In the genomic region with DNA sequence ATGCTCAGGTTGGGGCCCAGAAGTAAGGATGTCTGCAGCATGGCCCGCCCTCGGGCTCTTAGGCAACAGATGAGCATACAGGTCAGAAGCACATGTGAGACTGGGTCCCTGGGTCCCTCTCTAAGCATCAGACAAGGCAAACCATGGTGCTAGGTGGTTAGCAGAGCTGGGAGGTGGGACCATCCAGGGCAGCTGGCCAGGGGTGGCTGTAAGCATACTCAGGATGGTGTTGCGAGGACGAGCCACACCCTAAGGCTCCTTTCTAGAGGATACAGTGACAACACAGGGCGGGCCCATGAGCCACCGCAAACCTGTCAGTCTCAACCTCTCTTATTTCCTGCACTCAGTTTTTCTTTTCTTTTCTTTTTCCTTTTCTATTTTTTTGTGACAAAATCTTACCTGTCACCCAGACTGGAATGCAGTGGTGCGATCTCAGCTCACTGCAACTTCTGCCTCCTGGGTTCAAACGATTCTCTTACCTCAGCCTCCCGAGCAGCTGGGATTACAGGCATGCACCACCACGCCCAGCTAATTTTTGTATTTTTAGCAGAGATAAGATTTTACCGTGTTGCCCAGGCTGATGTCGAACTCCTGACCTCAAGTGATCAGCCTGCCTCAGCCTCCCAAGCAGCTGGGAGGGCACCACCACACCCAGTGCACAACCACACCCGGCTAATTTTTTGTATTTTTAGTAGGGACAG, we compare ENCODE assay signal across 20 cellular contexts. TPM values are rescaled to one million over a fixed set of nuclear protein-coding genes. Genes with fewer than 3 reads are reported as not detected.
DNase-seq lines count a peak whose midpoint lies in the region; ATAC-seq, FAIRE-seq and TF ChIP-seq lines count a peak whose summit lies in the region.
"Had no signal": no experiment of that assay in that cellular context is flagged by ENCODE, and none has a peak within 500 bp of the region (broad histone marks: within the 10 kb centered on the region; RNA-seq: fewer than 3 reads in every experiment).

No MANE protein-coding gene starts in this region.

- CTCF ChIA-PET in K562 (lab: Yijun Ruan, JAX; ENCODE audit: low intra/inter-chr PET ratio), result no interaction called here
- CTCF ChIA-PET in activated naive CD4-positive, alpha-beta T cell treated with anti-CD3 and anti-CD28 coated beads, Interleukin-2, amount 10 ng/mL, durations not matched to agents 7 days and 5 days (lab: Charles Lee), result no interaction called here

- no peak for TF ChIP-seq RAD21 in K562 (CRISPR knock-in tag; conservative IDR thresholded peaks at IDR 0.05 in 1 of 2, IDR thresholded peaks at IDR 0.05 in 1 of 2)

- H3K4me2 ChIP-seq in K562 (ENCODE audit: insufficient read depth, low read length), result no peak overlapping the region
- H3K4me2 ChIP-seq: PC-9 had no signal

- H3K79me2 ChIP-seq in K562 (ENCODE audit: control insufficient read depth, insufficient read depth, low read length), result no peaks in the 10 kb centered on the region

- H4K20me1 ChIP-seq in K562 (replicated peaks; ENCODE audit: control insufficient read depth, insufficient read depth, low read length), result peaks cover 10% of the 10 kb centered on the region; the same call in 1 of the 2 replicates

- peaks cover 37 to 76% of the 10 kb centered on the region in 2 experiments for H3K27me3 ChIP-seq in K562 (ENCODE audit: control insufficient read depth in 2 of 2, insufficient read depth in 2 of 2, low read length in 2 of 2)

- H3K4me3 ChIP-seq in K562, result no peak overlapping the region
- no peak overlapping the region for H3K4me3 ChIP-seq in mucosa of descending colon
- H3K4me3 ChIP-seq: PC-9 had no signal

- in situ Hi-C loops in K562 (cut with MboI), result no loop called here

- H3K4me3 Mint-ChIP-seq in activated naive CD4-positive, alpha-beta T cell treated with anti-CD3 and anti-CD28 coated beads, Interleukin-2, amount 10 ng/mL, durations not matched to agents 7 days and 5 days, result no peak overlapping the region

- H3K36me3 ChIP-seq in K562 (ENCODE audit: control insufficient read depth, insufficient read depth, low read length) (no peaks in the 10 kb centered on the region), mucosa of descending colon (ENCODE audit: low read depth) (no peaks in the 10 kb centered on the region)

- peaks cover 74% of the 10 kb centered on the region for H3K27me3 Mint-ChIP-seq in activated naive CD4-positive, alpha-beta T cell treated with anti-CD3 and anti-CD28 coated beads, Interleukin-2, amount 10 ng/mL, durations not matched to agents 7 days and 5 days

- no peaks in the 10 kb centered on the region for H3K9me3 Mint-ChIP-seq in activated naive CD4-positive, alpha-beta T cell treated with anti-CD3 and anti-CD28 coated beads, Interleukin-2, amount 10 ng/mL, durations not matched to agents 7 days and 5 days

- ATAC-seq in K562, result no peak
- no peak for ATAC-seq in mucosa of descending colon
- no peak for ATAC-seq in HG02885 (IDR thresholded peaks at IDR 0.05; ENCODE audit: poor library complexity, unreplicated experiment)

- intact Hi-C loops in K562 (cut with micrococcal nuclease), result no loop called here
- intact Hi-C loops in mucosa of descending colon (cut with DNase I, micrococcal nuclease), result no loop called here

- no TSS peak for BruUV-seq in K562 (replicated peaks; lab: Mats Ljungman, UMichigan)

- no peaks in the 10 kb centered on the region for H3K9me1 ChIP-seq in K562 (ENCODE audit: control insufficient read depth, insufficient read depth, low read length)

- no peak overlapping the region for H3K27ac Mint-ChIP-seq in activated naive CD4-positive, alpha-beta T cell treated with anti-CD3 and anti-CD28 coated beads, Interleukin-2, amount 10 ng/mL, durations not matched to agents 7 days and 5 days

- TF ChIP-seq EP300 in K562 (IDR thresholded peaks at IDR 0.05; ENCODE audit: low read length), result no peak

- no peak overlapping the region for H3K9ac ChIP-seq in K562 (ENCODE audit: insufficient read depth in 1 of 2, low read depth in 2 of 2, low read length in 2 of 2)

- TF ChIP-seq CTCF in K562 (IDR thresholded peaks at IDR 0.05 in 2 of 3, conservative IDR thresholded peaks at IDR 0.05 in 1 of 3; ENCODE audit: insufficient read depth in 2 of 3, low read depth in 1 of 3, low read length in 3 of 3), result no peak
- no peak for TF ChIP-seq CTCF in mucosa of descending colon (IDR thresholded peaks at IDR 0.05)

- 4% methylated on average over 13 of the region's 13 CpGs for WGBS in K562 (ENCODE audit: insufficient coverage, low coverage, missing lambda C conversion rate)

- no peak for FAIRE-seq in K562 (lab: Jason Lieb, UNC)
- FAIRE-seq: G401.6, H1 had no signal

- H3K9me3 ChIP-seq in K562 (replicated peaks; ENCODE audit: control insufficient read depth, insufficient read depth, low read depth, low read length), result no peaks in the 10 kb centered on the region
- H3K9me3 ChIP-seq in mucosa of descending colon, result no peaks in the 10 kb centered on the region

- H2AFZ ChIP-seq in K562 (ENCODE audit: low read depth, low read length), result no peak overlapping the region
- H2AFZ ChIP-seq: PC-9 had no signal

- peak; percentile 37 for DNase-seq in activated CD8-positive, alpha-beta memory T cell treated with anti-CD3 and anti-CD28 coated beads for 24 hours
- DNase-seq in activated CD8-positive, alpha-beta memory T cell treated with anti-CD3 and anti-CD28 coated beads, Interleukin-2, amount 50 U/mL, for 4 hours, result no peak
- DNase-seq in K562 (ENCODE audit: extremely low read depth in 1 of 4, low spot score in 3 of 4) (no peak), mucosa of descending colon (peak in 2 of 3 donors; percentile 44 to 59), GM19238 (ENCODE audit: insufficient read length, low spot score) (no peak), iPS-NIHi11 (ENCODE audit: low spot score) (no peak)
- no peak for DNase-seq in activated naive CD4-positive, alpha-beta T cell treated with anti-CD3 and anti-CD28 coated beads, Interleukin-2, amount 10 ng/mL, durations not matched to agents 7 days and 5 days
- DNase-seq: 8988T, NCI-H1092 treated with DMSO at 0.1 percent for 48 hours, NCI-H1694 treated with DMSO at 0.1 percent for 48 hours, NCI-H2227 treated with DMSO at 0.1 percent for 48 hours, NCI-H510A treated with DMSO at 0.1 percent for 48 hours, NCI-H774, PC-9, SIG-M5 had no signal

- H3K4me1 Mint-ChIP-seq in activated naive CD4-positive, alpha-beta T cell treated with anti-CD3 and anti-CD28 coated beads, Interleukin-2, amount 10 ng/mL, durations not matched to agents 7 days and 5 days, result peaks cover 13% of the 10 kb centered on the region

- H3K4me1 ChIP-seq in K562 (replicated peaks in 1 of 2; ENCODE audit: control insufficient read depth in 2 of 2, insufficient read depth in 2 of 2, low read length in 2 of 2) (peaks cover 0 to 12% of the 10 kb centered on the region in 2 experiments; a peak in 4 of 5 replicates), mucosa of descending colon (ENCODE audit: low read depth) (peaks cover 19% of the 10 kb centered on the region)

- no peak overlapping the region for H3K27ac ChIP-seq in K562 (ENCODE audit: extremely low read depth, low read depth, low read length)
- H3K27ac ChIP-seq: PC-9, RWPE1 had no signal

- POLR2A ChIA-PET in K562 (lab: Yijun Ruan, JAX), result no interaction called here

- no peak for TF ChIP-seq POLR2A in K562 (conservative IDR thresholded peaks at IDR 0.05)

- H3K36me3 Mint-ChIP-seq in activated naive CD4-positive, alpha-beta T cell treated with anti-CD3 and anti-CD28 coated beads, Interleukin-2, amount 10 ng/mL, durations not matched to agents 7 days and 5 days, result no peaks in the 10 kb centered on the region

TF ChIP-seq in K562, 482 proteins besides CTCF, POLR2A, EP300 and RAD21:
- no peak for TF ChIP-seq ZNF696 (CRISPR knock-in tag; conservative IDR thresholded peaks at IDR 0.05)
- peak; percentile 44 for TF ChIP-seq CBFA2T3 (IDR thresholded peaks at IDR 0.05)
TF ChIP-seq in K562: peak in this region for 1.

RNA-seq across cellular contexts. Expression of gene FA2H, which starts 3.6 kb away (rescaled TPM):
- total RNA-seq in K562 (2011; cell fraction: chromatin; rRNA removed; ENCODE audit: low replicate concordance), result not detected in 2 replicates
- not detected in 2 replicates for total RNA-seq in K562 (2011; cell fraction: nucleolus; rRNA removed)
- total RNA-seq in K562 (2011; cell fraction: nucleoplasm; rRNA removed), result not detected in 2 replicates
- total RNA-seq in K562 (2014; rRNA removed), result not detected in 2 replicates
- not detected in 2 replicates for total RNA-seq in K562 (2014; rRNA removed; fragmentation: Illumina TruSeq; extraction: Trizol)
- total RNA-seq in K562 (2015; rRNA removed; fragmentation: Illumina TruSeq; extraction: Trizol), result not detected in 2 replicates
- not detected in 2 replicates for total RNA-seq in K562 (2021)
- not detected in 2 replicates for polyA plus RNA-seq in K562 (2011; rRNA removed)
- polyA plus RNA-seq in K562 (2011; cell fraction: cytosol; rRNA removed), result not detected in 2 replicates
- polyA plus RNA-seq in K562 (2011; cell fraction: nucleus; rRNA removed), result not detected in 2 replicates
- polyA plus RNA-seq in K562 (2012), result not detected in 2 replicates
- not detected in 2 replicates for polyA plus RNA-seq in K562 (2014; fragmentation: Illumina TruSeq; extraction: Trizol)
- not detected for polyA plus RNA-seq in K562 (2014; fragmentation: Nextera tagmentation; extraction: Ambion mirVana)
- polyA plus RNA-seq in K562 (2014; rRNA removed), result not detected in 2 replicates
- not detected in 2 replicates for polyA minus RNA-seq in K562 (2011; rRNA and poly(A)+ RNA removed)
- not detected in 2 replicates for polyA minus RNA-seq in K562 (2011; cell fraction: cytosol; rRNA and poly(A)+ RNA removed)
- polyA minus RNA-seq in K562 (2011; cell fraction: nucleus; rRNA and poly(A)+ RNA removed), result not detected in 2 replicates
- total RNA-seq in mucosa of descending colon, result 10 to 100 TPM; 17.3 to 60.0 (median 44.0) TPM
- polyA plus RNA-seq: AG04450 had no signal

Comparison
In these comparisons a context has a peak if more than half of its experiments do, and no peak if none do; other contexts are left out.
1. DNase-seq: peak in activated CD8-positive, alpha-beta memory T cell treated with anti-CD3 and anti-CD28 coated beads for 24 hours (single experiment) and mucosa of descending colon (2 of 3); none in activated CD8-positive, alpha-beta memory T cell treated with anti-CD3 and anti-CD28 coated beads, Interleukin-2, amount 50 U/mL, for 4 hours (single experiment), K562 (0 of 4), GM19238 (single experiment), iPS-NIHi11 (single experiment) and activated naive CD4-positive, alpha-beta T cell treated with anti-CD3 and anti-CD28 coated beads, Interleukin-2, amount 10 ng/mL, durations not matched to agents 7 days and 5 days (single experiment).
2. RNA of gene FA2H, which starts 3.6 kb away (total RNA-seq): 17.3 to 60.0 TPM in mucosa of descending colon; not detected in K562; every median in the first group is over 10 times any median in the second.